Comparison of ENCODE assay signal across 13 cellular contexts in genomic region chr4:15327311-15328298, GRCh38.
DNase-seq lines count a peak whose midpoint lies in the region; ATAC-seq, FAIRE-seq and TF ChIP-seq lines count a peak whose summit lies in the region.
"Had no signal": no experiment of that assay in that cellular context is flagged by ENCODE, and none has a peak within 500 bp of the region (broad histone marks: within the 10 kb centered on the region; RNA-seq: fewer than 3 reads in every experiment).

No MANE protein-coding gene starts in this region.

- WGBS in hepatocyte (ENCODE audit: low lambda C conversion rate, missing lambda C conversion rate) = 47% methylated on average over 7 of the region's 7 CpGs
- 59 to 74% methylated on average over 7 of the region's 7 CpGs for WGBS in tibial nerve, 2 donors

- no peaks in the 10 kb centered on the region for H3K9me2 ChIP-seq in hepatocyte (replicated peaks; ENCODE audit: insufficient read depth)

- no peak for TF ChIP-seq POLR2A in tibial nerve (IDR thresholded peaks at IDR 0.05)

- no peak overlapping the region for H3K27ac Mint-ChIP-seq in MCF 10A (ENCODE audit: low read depth, unreplicated experiment)
- H3K27ac Mint-ChIP-seq: activated T-helper 17 cell treated with anti-CD3 and anti-CD28 coated beads, Interleukin-2, amount 50 U/mL, for 72 hours had no signal

- DNase-seq in H4 (ENCODE audit: low spot score) = peak; percentile 70
- peak; percentile 65 for DNase-seq in choroid plexus epithelial cell (ENCODE audit: low read depth)
- DNase-seq in hepatocyte (ENCODE audit: low spot score) = peak; percentile 23
- DNase-seq in tibial nerve (ENCODE audit: low spot score in 2 of 2) = peak; percentile 19 to 21
- no peak for DNase-seq in MCF 10A (ENCODE audit: unreplicated experiment)
- DNase-seq in D721Med (ENCODE audit: insufficient read length, low spot score) = no peak
- DNase-seq: activated CD4-positive, alpha-beta T cell treated with anti-CD3 and anti-CD28 coated beads for 4 hours; body of pancreas; SW 1271 had no signal

- no peak overlapping the region for H2AFZ ChIP-seq in hepatocyte

- CTCF ChIA-PET in MCF 10A (lab: Yijun Ruan, JAX) = no interaction called here

- H4K20me1 ChIP-seq in hepatocyte (ENCODE audit: insufficient read depth, poor library complexity, severe bottlenecking) = no peaks in the 10 kb centered on the region

- intact Hi-C loops in MCF 10A (cut with micrococcal nuclease) = no loop called here

- H3K27me3 Mint-ChIP-seq in MCF 10A (ENCODE audit: insufficient read depth, unreplicated experiment) = no peaks in the 10 kb centered on the region

- no peak overlapping the region for H3K4me3 ChIP-seq in choroid plexus epithelial cell (ENCODE audit: low read depth, low read length)
- no peak overlapping the region for H3K4me3 ChIP-seq in hepatocyte
- no peak overlapping the region for H3K4me3 ChIP-seq in tibial nerve
- H3K4me3 ChIP-seq: body of pancreas had no signal

- POLR2A ChIA-PET in MCF 10A (lab: Yijun Ruan, JAX) = interaction anchor here (0.9 kb wide), 1 partner anchor 8 kb away, joined by 3 read pairs; no protein-coding TSS in a partner anchor

- H3K79me2 ChIP-seq in hepatocyte = no peaks in the 10 kb centered on the region

- peaks cover 7% of the 10 kb centered on the region for H3K4me1 Mint-ChIP-seq in MCF 10A (ENCODE audit: insufficient read depth, unreplicated experiment)
- H3K4me1 Mint-ChIP-seq: activated T-helper 17 cell treated with anti-CD3 and anti-CD28 coated beads, Interleukin-2, amount 50 U/mL, for 72 hours had no signal

- H3K36me3 ChIP-seq in hepatocyte (replicated peaks; ENCODE audit: insufficient read depth, low read depth) (no peaks in the 10 kb centered on the region), tibial nerve (no peaks in the 10 kb centered on the region)

- H3K27me3 ChIP-seq in hepatocyte (no peaks in the 10 kb centered on the region), tibial nerve (no peaks in the 10 kb centered on the region)
- H3K27me3 ChIP-seq: body of pancreas had no signal

- no peak overlapping the region for H3K4me2 ChIP-seq in hepatocyte

- TF ChIP-seq CTCF in choroid plexus epithelial cell (conservative IDR thresholded peaks at IDR 0.05; ENCODE audit: low read depth, low read length) = peak; percentile 1
- TF ChIP-seq CTCF in hepatocyte (IDR thresholded peaks at IDR 0.05; ENCODE audit: poor library complexity) = no peak
- no peak for TF ChIP-seq CTCF in tibial nerve (IDR thresholded peaks at IDR 0.05)
- TF ChIP-seq CTCF in MCF 10A (IDR thresholded peaks at IDR 0.05; ENCODE audit: unreplicated experiment) = no peak
- TF ChIP-seq CTCF in D721Med (IDR thresholded peaks at IDR 0.05; ENCODE audit: insufficient read depth, missing control alignments) = no peak

- H3K27ac ChIP-seq in hepatocyte (no peak overlapping the region), tibial nerve (peak overlapping the region in 3 of 4 donors; percentile 15 to 75 (median 35))
- H3K27ac ChIP-seq: body of pancreas had no signal

- no peaks in the 10 kb centered on the region for H3K9me3 ChIP-seq in hepatocyte (ENCODE audit: low read depth)
- no peaks in the 10 kb centered on the region for H3K9me3 ChIP-seq in tibial nerve
- H3K9me3 ChIP-seq: body of pancreas had no signal

- H3K4me1 ChIP-seq in hepatocyte (ENCODE audit: insufficient read depth) = peaks cover 13% of the 10 kb centered on the region
- H3K4me1 ChIP-seq in tibial nerve = peaks cover 0 to 4% (median 0%) of the 10 kb centered on the region in 4 donors
- H3K4me1 ChIP-seq: body of pancreas had no signal

- ATAC-seq in GM21367 (IDR thresholded peaks at IDR 0.05; ENCODE audit: unreplicated experiment) = no peak
- ATAC-seq in HG03442 (IDR thresholded peaks at IDR 0.05; ENCODE audit: unreplicated experiment) = no peak
- ATAC-seq: activated T-helper 17 cell treated with anti-CD3 and anti-CD28 coated beads, Interleukin-2, amount 50 U/mL, for 72 hours; body of pancreas had no signal

- H3K4me3 Mint-ChIP-seq in MCF 10A (ENCODE audit: unreplicated experiment) = no peak overlapping the region
- H3K4me3 Mint-ChIP-seq: activated T-helper 17 cell treated with anti-CD3 and anti-CD28 coated beads, Interleukin-2, amount 50 U/mL, for 72 hours had no signal

- no peak for FAIRE-seq in D721Med (lab: Jason Lieb, UNC)
- FAIRE-seq: endothelial cell of umbilical vein had no signal

- TF ChIP-seq EP300 in tibial nerve (IDR thresholded peaks at IDR 0.05) = peak in 1 of 2 donors; percentile 42

- no peaks in the 10 kb centered on the region for H3K36me3 Mint-ChIP-seq in MCF 10A (ENCODE audit: insufficient read depth, unreplicated experiment)

- no TSS peak for BruUV-seq in MCF 10A (replicated peaks; lab: Mats Ljungman, UMichigan)

- no peaks in the 10 kb centered on the region for H3K9me3 Mint-ChIP-seq in MCF 10A (ENCODE audit: unreplicated experiment)
- H3K9me3 Mint-ChIP-seq: activated T-helper 17 cell treated with anti-CD3 and anti-CD28 coated beads, Interleukin-2, amount 50 U/mL, for 72 hours had no signal

Comparison
In these comparisons a context has a peak if more than half of its experiments do, and no peak if none do; other contexts are left out.
1. DNase-seq: peak in H4 (single experiment), choroid plexus epithelial cell (single experiment), hepatocyte (single experiment) and tibial nerve (2 of 2); none in MCF 10A (single experiment) and D721Med (single experiment).